In the genomic region with DNA sequence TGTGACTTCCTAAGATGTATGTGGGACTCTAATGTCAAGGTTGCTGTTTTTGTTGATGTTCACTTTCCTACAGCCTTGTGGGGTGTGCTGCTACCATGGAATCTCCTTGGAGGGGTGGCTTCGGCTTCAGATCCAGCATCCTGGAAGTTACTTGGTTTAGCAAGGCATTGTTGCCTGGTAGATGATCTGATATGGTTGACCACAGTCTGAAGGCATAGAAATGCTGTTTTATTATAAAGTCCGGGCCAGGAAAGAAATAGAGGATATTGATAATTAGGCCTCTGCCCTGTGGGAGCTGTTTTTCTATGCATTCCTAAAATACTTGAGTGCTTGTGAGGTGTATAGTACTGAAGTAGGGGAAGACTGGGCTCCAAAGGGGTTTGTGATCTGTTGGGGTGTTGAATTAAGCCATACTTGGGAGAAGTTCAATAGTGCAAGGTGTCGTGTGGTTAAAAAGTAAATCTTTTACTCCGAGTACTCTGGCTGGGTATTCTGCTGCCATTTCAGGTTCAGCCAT, we compare ENCODE assay signal across 15 cellular contexts. TPM values are rescaled to one million over a fixed set of nuclear protein-coding genes. Genes with fewer than 3 reads are reported as not detected.
DNase-seq lines count a peak whose midpoint lies in the region; ATAC-seq and TF ChIP-seq lines count a peak whose summit lies in the region.
"Had no signal": no experiment of that assay in that cellular context is flagged by ENCODE, and none has a peak within 500 bp of the region (broad histone marks: within the 10 kb centered on the region; RNA-seq: fewer than 3 reads in every experiment).

No MANE protein-coding gene starts in this region.

- H3K27me3 ChIP-seq in lung (ENCODE audit: control insufficient read depth, insufficient read depth) (no peaks in the 10 kb centered on the region), thyroid gland (no peaks in the 10 kb centered on the region)

- peak; percentile 25 for DNase-seq in activated effector memory CD4-positive, alpha-beta T cell treated with anti-CD3 and anti-CD28 coated beads, Interleukin-2, amount 50 U/mL, for 16 hours
- DNase-seq in activated effector memory CD4-positive, alpha-beta T cell treated with Interleukin-2 at 50 U/mL for 16 hours = no peak
- DNase-seq in astrocyte of the cerebellum (ENCODE audit: low read depth) = peak; percentile 28
- DNase-seq in lung (ENCODE audit: low spot score) = no peak
- DNase-seq in thyroid gland = no peak
- DNase-seq: 8988T; activated naive CD4-positive, alpha-beta T cell treated with Interleukin-2 at 50 U/mL for 16 hours; CD8-positive, alpha-beta T cell; effector CD8-positive, alpha-beta T cell; mammary epithelial cell; NCI-H446; stimulated activated naive CD8-positive, alpha-beta T cell treated with anti-CD3 and anti-CD28 coated beads, Interleukin-15, Interleukin-2, amounts not matched to agents 100 U/mL and 50 U/mL, for 24 hours had no signal

- TF ChIP-seq CTCF in astrocyte of the cerebellum (IDR thresholded peaks at IDR 0.05; ENCODE audit: low read depth, low read length, missing control alignments) = no peak
- no peak for TF ChIP-seq CTCF in lung (IDR thresholded peaks at IDR 0.05; ENCODE audit: control extremely low read depth, extremely low read depth)
- TF ChIP-seq CTCF in thyroid gland (IDR thresholded peaks at IDR 0.05) = no peak

- peaks cover 0 to 4% of the 10 kb centered on the region in 2 donors for H3K36me3 ChIP-seq in lung (ENCODE audit: control insufficient read depth in 2 of 2, insufficient read depth in 2 of 2, low read length in 2 of 2)
- no peaks in the 10 kb centered on the region for H3K36me3 ChIP-seq in thyroid gland

- in situ Hi-C loops in astrocyte of the cerebellum (cut with HindIII; ENCODE audit: low sequenced_read_pairs) = no loop called here

- H3K4me3 ChIP-seq in astrocyte of the cerebellum (ENCODE audit: low read depth, low read length) (no peak overlapping the region), lung (no peak overlapping the region), thyroid gland (replicated peaks in 1 of 3) (no peak overlapping the region)

- WGBS in lung, 2 donors = 62 to 70% methylated on average over 4 of the region's 4 CpGs
- 77 to 83% methylated on average over 4 of the region's 4 CpGs for WGBS in thyroid gland, 2 donors

- TF ChIP-seq POLR2A in thyroid gland (IDR thresholded peaks at IDR 0.05) = no peak

- intact Hi-C loops in thyroid gland (cut with DNase I) = no loop called here

- no peak for ATAC-seq in lung (ENCODE audit: insufficient read depth, low FRiP score)
- ATAC-seq in HG02870 (IDR thresholded peaks at IDR 0.05; ENCODE audit: unreplicated experiment) = no peak
- ATAC-seq in HG02840 (IDR thresholded peaks at IDR 0.05; ENCODE audit: low FRiP score, unreplicated experiment) = no peak
- no peak for ATAC-seq in HG03135 (IDR thresholded peaks at IDR 0.05; ENCODE audit: unreplicated experiment)
- ATAC-seq: stimulated activated naive CD8-positive, alpha-beta T cell treated with anti-CD3 and anti-CD28 coated beads, Interleukin-15, Interleukin-2, amounts not matched to agents 100 U/mL and 50 U/mL, for 24 hours had no signal

- H3K9me3 ChIP-seq in lung (ENCODE audit: control insufficient read depth in 2 of 2, insufficient read depth in 1 of 2, low read length in 1 of 2) = no peaks in the 10 kb centered on the region
- H3K9me3 ChIP-seq in thyroid gland = no peaks in the 10 kb centered on the region

- peaks cover 7 to 20% of the 10 kb centered on the region in 2 donors for H3K4me1 ChIP-seq in lung (ENCODE audit: control insufficient read depth in 2 of 2, insufficient read depth in 2 of 2, low read length in 2 of 2)
- H3K4me1 ChIP-seq in thyroid gland = peaks cover 33 to 37% of the 10 kb centered on the region in 2 donors

- H3K27ac ChIP-seq in lung (ENCODE audit: low read depth in 1 of 2, low read length in 1 of 2) (peak overlapping the region; percentile 18 to 53), thyroid gland (peak overlapping the region; percentile 56 to 73 (median 64))

RNA-seq across cellular contexts. Expression of a gene that starts 27.3 kb away (rescaled TPM):
- total RNA-seq in lung (10 to 100 TPM; 22.8 to 48.5 TPM), thyroid gland (100 to 1,000 TPM in 1 of 4 donors, 10 to 100 TPM in 3; 47.7 to 125 (median 77.3) TPM)
- 1 to 10 TPM; 8.1 to 8.7 TPM for polyA plus RNA-seq in lung

RNA-seq across cellular contexts. Expression of a gene that starts 45.3 kb away (rescaled TPM):
- total RNA-seq in lung (100 to 1,000 TPM; 113 to 262 TPM), thyroid gland (100 to 1,000 TPM; 170 to 254 (median 198) TPM)
- 100 to 1,000 TPM; 444 to 502 TPM for polyA plus RNA-seq in lung

Comparison
In these comparisons a context has a peak if more than half of its experiments do, and no peak if none do; other contexts are left out.
1. DNase-seq: peak in activated effector memory CD4-positive, alpha-beta T cell treated with anti-CD3 and anti-CD28 coated beads, Interleukin-2, amount 50 U/mL, for 16 hours (single experiment) and astrocyte of the cerebellum (single experiment); none in activated effector memory CD4-positive, alpha-beta T cell treated with Interleukin-2 at 50 U/mL for 16 hours (single experiment), lung (single experiment) and thyroid gland (0 of 2).